12 cellular contexts compared by ENCODE assay signal in the genomic region with DNA sequence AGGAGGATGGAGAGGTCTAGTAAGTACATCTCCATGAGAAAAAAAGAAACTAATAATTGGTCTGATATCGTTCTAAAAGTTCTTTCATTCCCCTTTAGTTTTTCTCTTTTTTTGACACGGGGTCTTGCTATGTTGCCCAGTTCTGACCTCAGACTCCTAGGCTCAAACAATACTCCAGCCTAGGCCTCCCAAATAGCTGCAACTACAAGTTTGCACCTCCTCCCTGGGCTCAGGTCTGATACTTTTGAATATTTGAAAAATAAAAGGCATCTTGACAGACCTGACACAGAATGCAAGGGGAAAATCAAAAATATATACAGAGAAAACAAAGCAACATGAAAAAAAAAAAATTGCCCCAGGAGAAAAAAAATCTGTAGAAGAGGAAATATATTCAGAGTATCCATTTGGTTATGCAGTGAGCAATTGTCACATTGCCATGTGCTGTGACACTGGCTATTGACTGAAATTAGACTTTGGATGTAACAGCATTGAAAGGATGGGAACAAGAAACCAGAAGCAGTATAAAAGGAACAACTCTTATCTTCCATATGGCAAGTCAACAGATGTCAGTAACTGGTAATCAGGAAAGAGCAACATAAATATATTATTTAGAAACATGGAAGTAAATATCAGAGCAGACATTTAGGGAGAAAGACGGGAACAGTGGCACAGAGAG.
DNase-seq lines count a peak whose midpoint lies in the region; ATAC-seq, FAIRE-seq and TF ChIP-seq lines count a peak whose summit lies in the region.
"Had no signal": no experiment of that assay in that cellular context is flagged by ENCODE, and none has a peak within 500 bp of the region (broad histone marks: within the 10 kb centered on the region; RNA-seq: fewer than 3 reads in every experiment).

No MANE protein-coding gene starts in this region.

- H3K9ac ChIP-seq in SK-N-SH: no peak overlapping the region
- H3K9ac ChIP-seq in K562 (ENCODE audit: insufficient read depth in 1 of 2, low read depth in 2 of 2, low read length in 2 of 2): no peak overlapping the region
- H3K9ac ChIP-seq: KMS-11 had no signal

- H3K36me3 ChIP-seq in SK-N-SH (replicated peaks in 1 of 2; ENCODE audit: control insufficient read depth in 1 of 2, insufficient read depth in 2 of 2, low read length in 1 of 2) (no peaks in the 10 kb centered on the region), HEK293 (ENCODE audit: control insufficient read depth in 2 of 2, insufficient read depth in 1 of 2, low read length in 2 of 2) (no peaks in the 10 kb centered on the region), K562 (ENCODE audit: control insufficient read depth, insufficient read depth, low read length) (no peaks in the 10 kb centered on the region)

- no TSS peak for BruUV-seq in K562 (replicated peaks; lab: Mats Ljungman, UMichigan)

- H3K27ac ChIP-seq in SK-N-SH (ENCODE audit: low read depth in 2 of 2, low read length in 1 of 2) (peak overlapping the region in 1 of 2 experiments; percentile 76; a peak in 2 of 4 replicates), HEK293 (ENCODE audit: extremely low read depth, low read depth, low read length) (no peak overlapping the region), K562 (ENCODE audit: extremely low read depth, low read depth, low read length) (no peak overlapping the region)
- H3K27ac ChIP-seq: KMS-11 had no signal

- H3K79me2 ChIP-seq in SK-N-SH (ENCODE audit: insufficient read depth) (peaks cover 6% of the 10 kb centered on the region; the same call in 1 of the 2 replicates), K562 (ENCODE audit: control insufficient read depth, insufficient read depth, low read length) (no peaks in the 10 kb centered on the region)

- no peak overlapping the region for H3K4me3 ChIP-seq in SK-N-SH (ENCODE audit: low read depth in 2 of 2, low read length in 1 of 2)
- no peak overlapping the region for H3K4me3 ChIP-seq in HEK293 (ENCODE audit: low read depth, low read length)
- no peak overlapping the region for H3K4me3 ChIP-seq in K562

- DNase-seq in SK-N-SH (no peak), K562 (ENCODE audit: extremely low read depth in 1 of 4, low spot score in 3 of 4) (no peak), nephron progenitor cell (no peak), NCI-H1436 (lab: John Stamatoyannopoulos, UW) (no peak), cerebellum (ENCODE audit: low spot score) (no peak)
- no peak for DNase-seq in natural killer cell treated with Interleukin-12 subunit alpha and Interleukin-12 subunit beta and Interleukin-15 and Interleukin-18, amount 100 ng/mL, for 72 hours (ENCODE audit: low spot score)
- DNase-seq: CD4-positive, alpha-beta memory T cell; HFFc6; NCI-H1417 had no signal

- H3K9me1 ChIP-seq in K562 (ENCODE audit: control insufficient read depth, insufficient read depth, low read length): no peaks in the 10 kb centered on the region

- in situ Hi-C loops in K562 (cut with MboI): no loop called here

- H2AFZ ChIP-seq in SK-N-SH (ENCODE audit: low read depth) (no peak overlapping the region), K562 (ENCODE audit: low read depth, low read length) (no peak overlapping the region)

- ATAC-seq in SK-N-SH treated with all-trans-retinoic acid at 6 μM for 48 hours (no peak), K562 (no peak)
- ATAC-seq in natural killer cell treated with Interleukin-12 subunit alpha and Interleukin-12 subunit beta and Interleukin-15 and Interleukin-18, amount 100 ng/mL, for 72 hours: no peak

- no peak overlapping the region for H3K4me3 Mint-ChIP-seq in nephron progenitor cell
- no peak overlapping the region for H3K4me3 Mint-ChIP-seq in natural killer cell treated with Interleukin-12 subunit alpha and Interleukin-12 subunit beta and Interleukin-15 and Interleukin-18, amount 100 ng/mL, for 72 hours
- H3K4me3 Mint-ChIP-seq: CD4-positive, alpha-beta memory T cell; HFFc6 had no signal

- H3F3A ChIP-seq in SK-N-SH (replicated peaks; ENCODE audit: insufficient read depth): peaks cover 18% of the 10 kb centered on the region

- no peak for TF ChIP-seq RAD21 in SK-N-SH (IDR thresholded peaks at IDR 0.05; ENCODE audit: low read length)
- no peak for TF ChIP-seq RAD21 in K562 (CRISPR knock-in tag; conservative IDR thresholded peaks at IDR 0.05 in 1 of 2, IDR thresholded peaks at IDR 0.05 in 1 of 2)

- H3K4me2 ChIP-seq in SK-N-SH: peak overlapping the region; percentile 52; the same call in 1 of the 2 replicates
- H3K4me2 ChIP-seq in K562 (ENCODE audit: insufficient read depth, low read length): no peak overlapping the region
- H3K4me2 ChIP-seq: KMS-11 had no signal

- H3K27ac Mint-ChIP-seq in nephron progenitor cell: peak overlapping the region; percentile 7
- H3K27ac Mint-ChIP-seq in natural killer cell treated with Interleukin-12 subunit alpha and Interleukin-12 subunit beta and Interleukin-15 and Interleukin-18, amount 100 ng/mL, for 72 hours: no peak overlapping the region
- H3K27ac Mint-ChIP-seq: CD4-positive, alpha-beta memory T cell; HFFc6 had no signal

- TF ChIP-seq CTCF in SK-N-SH (IDR thresholded peaks at IDR 0.05): no peak
- TF ChIP-seq CTCF in HEK293 (tag by site-specific recombination; IDR thresholded peaks at IDR 0.05): no peak
- no peak for TF ChIP-seq CTCF in K562 (IDR thresholded peaks at IDR 0.05 in 2 of 3, conservative IDR thresholded peaks at IDR 0.05 in 1 of 3; ENCODE audit: insufficient read depth in 2 of 3, low read depth in 1 of 3, low read length in 3 of 3)
- TF ChIP-seq CTCF in nephron progenitor cell (IDR thresholded peaks at IDR 0.05): no peak

- H3K4me1 ChIP-seq in SK-N-SH (ENCODE audit: control insufficient read depth in 1 of 2, insufficient read depth in 2 of 2, low read depth in 1 of 2, low read length in 1 of 2): peaks cover 4 to 22% of the 10 kb centered on the region in 2 experiments; a peak in 3 of 4 replicates
- peaks cover 24% of the 10 kb centered on the region for H3K4me1 ChIP-seq in HEK293 (ENCODE audit: control insufficient read depth, insufficient read depth, low read length)
- H3K4me1 ChIP-seq in K562 (replicated peaks in 1 of 2; ENCODE audit: control insufficient read depth in 2 of 2, insufficient read depth in 2 of 2, low read length in 2 of 2): no peaks in the 10 kb centered on the region

- H3K9me3 ChIP-seq in SK-N-SH (no peaks in the 10 kb centered on the region), HEK293 (ENCODE audit: control insufficient read depth, insufficient read depth, low read depth, low read length) (no peaks in the 10 kb centered on the region), K562 (replicated peaks; ENCODE audit: control insufficient read depth, insufficient read depth, low read depth, low read length) (no peaks in the 10 kb centered on the region)

- no peak for TF ChIP-seq POLR2A in K562 (conservative IDR thresholded peaks at IDR 0.05)

- no peaks in the 10 kb centered on the region for H3K9me2 ChIP-seq in SK-N-SH

- no peaks in the 10 kb centered on the region for H3K27me3 Mint-ChIP-seq in nephron progenitor cell (ENCODE audit: low read depth, poor library complexity)
- peaks cover 8 to 14% of the 10 kb centered on the region in 2 donors for H3K27me3 Mint-ChIP-seq in natural killer cell treated with Interleukin-12 subunit alpha and Interleukin-12 subunit beta and Interleukin-15 and Interleukin-18, amount 100 ng/mL, for 72 hours

- no peaks in the 10 kb centered on the region for H3K27me3 ChIP-seq in SK-N-SH (ENCODE audit: insufficient read depth)
- no peaks in the 10 kb centered on the region for H3K27me3 ChIP-seq in K562 (ENCODE audit: control insufficient read depth in 2 of 2, insufficient read depth in 2 of 2, low read length in 2 of 2)

- WGBS in SK-N-SH (ENCODE audit: low lambda C conversion rate): 74% methylated on average over 3 of the region's 3 CpGs
- 2% methylated on average over 3 of the region's 3 CpGs for WGBS in K562 (ENCODE audit: insufficient coverage, low coverage, missing lambda C conversion rate)

- intact Hi-C loops in K562 (cut with micrococcal nuclease): no loop called here

- H4K20me1 ChIP-seq in SK-N-SH (ENCODE audit: insufficient read depth): no peaks in the 10 kb centered on the region
- no peaks in the 10 kb centered on the region for H4K20me1 ChIP-seq in K562 (replicated peaks; ENCODE audit: control insufficient read depth, insufficient read depth, low read length)

- no peaks in the 10 kb centered on the region for H3K9me3 Mint-ChIP-seq in nephron progenitor cell
- no peaks in the 10 kb centered on the region for H3K9me3 Mint-ChIP-seq in natural killer cell treated with Interleukin-12 subunit alpha and Interleukin-12 subunit beta and Interleukin-15 and Interleukin-18, amount 100 ng/mL, for 72 hours
- H3K9me3 Mint-ChIP-seq: HFFc6 had no signal

- POLR2A ChIA-PET in SK-N-SH (lab: Yijun Ruan, JAX) (no interaction called here), HEK293 (lab: Yijun Ruan, JAX) (no interaction called here), K562 (lab: Yijun Ruan, JAX) (no interaction called here)

- no peaks in the 10 kb centered on the region for H3K36me3 Mint-ChIP-seq in nephron progenitor cell (ENCODE audit: low read depth)
- H3K36me3 Mint-ChIP-seq in natural killer cell treated with Interleukin-12 subunit alpha and Interleukin-12 subunit beta and Interleukin-15 and Interleukin-18, amount 100 ng/mL, for 72 hours: no peaks in the 10 kb centered on the region
- H3K36me3 Mint-ChIP-seq: CD4-positive, alpha-beta memory T cell had no signal

- no peak for FAIRE-seq in K562 (lab: Jason Lieb, UNC)

- peaks cover 8% of the 10 kb centered on the region for H3K4me1 Mint-ChIP-seq in nephron progenitor cell
- H3K4me1 Mint-ChIP-seq in natural killer cell treated with Interleukin-12 subunit alpha and Interleukin-12 subunit beta and Interleukin-15 and Interleukin-18, amount 100 ng/mL, for 72 hours (ENCODE audit: low read depth in 2 of 2): no peaks in the 10 kb centered on the region
- H3K4me1 Mint-ChIP-seq: CD4-positive, alpha-beta memory T cell had no signal

- TF ChIP-seq EP300 in SK-N-SH (IDR thresholded peaks at IDR 0.05; ENCODE audit: borderline replicate concordance in 1 of 2, low read depth in 1 of 2, low read length in 1 of 2) (no peak), K562 (IDR thresholded peaks at IDR 0.05; ENCODE audit: low read length) (no peak)

- CTCF ChIA-PET in SK-N-SH (lab: Yijun Ruan, JAX): no interaction called here
- CTCF ChIA-PET in HEK293 (lab: Yijun Ruan, JAX): no interaction called here
- CTCF ChIA-PET in K562 (lab: Yijun Ruan, JAX; ENCODE audit: low intra/inter-chr PET ratio): no interaction called here

TF ChIP-seq in SK-N-SH, 30 proteins besides CTCF, POLR2A, EP300 and RAD21 (continues in another document):
- TF ChIP-seq ELF1 (IDR thresholded peaks at IDR 0.05) (no peak), SIN3A (IDR thresholded peaks at IDR 0.05; ENCODE audit: borderline replicate concordance, low read depth, low read length) (no peak)

TF ChIP-seq in HEK293, 187 proteins besides CTCF, POLR2A, EP300 and RAD21 (continues in another document):
- no peak for TF ChIP-seq ZNF776 (tag by site-specific recombination; IDR thresholded peaks at IDR 0.05; ENCODE audit: borderline replicate concordance)
- no peak for TF ChIP-seq ZNF202 (tag by site-specific recombination; IDR thresholded peaks at IDR 0.05; ENCODE audit: borderline replicate concordance)

TF ChIP-seq in K562, 482 proteins besides CTCF, POLR2A, EP300 and RAD21 (continues in another document):
- TF ChIP-seq NR2C1 (IDR thresholded peaks at IDR 0.05): no peak
- no peak for TF ChIP-seq NR2C1 (tag; IDR thresholded peaks at IDR 0.05)
- TF ChIP-seq KDM1A (IDR thresholded peaks at IDR 0.05): no peak
- TF ChIP-seq RBM34 (IDR thresholded peaks at IDR 0.05; ENCODE audit: borderline replicate concordance, insufficient read depth, low read length): no peak
